1 cellular context compared by ENCODE assay signal in genomic region chr2:241641631-241642030, GRCh38.
TF ChIP-seq lines count a peak whose summit lies in the region.

No MANE protein-coding gene starts in this region.

TF ChIP-seq in HepG2, 621 proteins besides CTCF, POLR2A, EP300 and RAD21 (continued from another document and continues in another):
- no peak for TF ChIP-seq CBX2 (IDR thresholded peaks at IDR 0.05; ENCODE audit: low read depth, low read length)
- TF ChIP-seq CBX2 (CRISPR knock-in tag; IDR thresholded peaks at IDR 0.05; ENCODE audit: low read depth), result no peak
- TF ChIP-seq, protein P1, sequence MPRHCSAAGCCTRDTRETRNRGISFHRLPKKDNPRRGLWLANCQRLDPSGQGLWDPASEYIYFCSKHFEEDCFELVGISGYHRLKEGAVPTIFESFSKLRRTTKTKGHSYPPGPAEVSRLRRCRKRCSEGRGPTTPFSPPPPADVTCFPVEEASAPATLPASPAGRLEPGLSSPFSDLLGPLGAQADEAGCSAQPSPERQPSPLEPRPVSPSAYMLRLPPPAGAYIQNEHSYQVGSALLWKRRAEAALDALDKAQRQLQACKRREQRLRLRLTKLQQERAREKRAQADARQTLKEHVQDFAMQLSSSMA (CRISPR knock-in tag; IDR thresholded peaks at IDR 0.05), result no peak
- TF ChIP-seq ZFYVE20 (CRISPR knock-in tag; IDR thresholded peaks at IDR 0.05; ENCODE audit: borderline replicate concordance, low read depth), result no peak
- TF ChIP-seq, protein P2, sequence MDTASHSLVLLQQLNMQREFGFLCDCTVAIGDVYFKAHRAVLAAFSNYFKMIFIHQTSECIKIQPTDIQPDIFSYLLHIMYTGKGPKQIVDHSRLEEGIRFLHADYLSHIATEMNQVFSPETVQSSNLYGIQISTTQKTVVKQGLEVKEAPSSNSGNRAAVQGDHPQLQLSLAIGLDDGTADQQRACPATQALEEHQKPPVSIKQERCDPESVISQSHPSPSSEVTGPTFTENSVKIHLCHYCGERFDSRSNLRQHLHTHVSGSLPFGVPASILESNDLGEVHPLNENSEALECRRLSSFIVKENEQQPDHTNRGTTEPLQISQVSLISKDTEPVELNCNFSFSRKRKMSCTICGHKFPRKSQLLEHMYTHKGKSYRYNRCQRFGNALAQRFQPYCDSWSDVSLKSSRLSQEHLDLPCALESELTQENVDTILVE (CRISPR knock-in tag; IDR thresholded peaks at IDR 0.05), result no peak
- no peak for TF ChIP-seq ZMYM3 (CRISPR knock-in tag; IDR thresholded peaks at IDR 0.05)
- TF ChIP-seq TGIF2 (CRISPR knock-in tag; IDR thresholded peaks at IDR 0.05), result no peak
- TF ChIP-seq ZSCAN20 (CRISPR knock-in tag; IDR thresholded peaks at IDR 0.05; ENCODE audit: borderline replicate concordance), result no peak
- TF ChIP-seq KDM5B (CRISPR knock-in tag; IDR thresholded peaks at IDR 0.05; ENCODE audit: borderline replicate concordance), result peak; percentile 61; the same call in 1 of the 2 replicates
- TF ChIP-seq ELK4 (CRISPR knock-in tag; IDR thresholded peaks at IDR 0.05; ENCODE audit: borderline replicate concordance), result no peak
- peak; percentile 38; the same call in 1 of the 2 replicates for TF ChIP-seq NR2C2 (CRISPR knock-in tag; IDR thresholded peaks at IDR 0.05; ENCODE audit: borderline replicate concordance)
- TF ChIP-seq RFXANK (CRISPR knock-in tag; IDR thresholded peaks at IDR 0.05), result no peak
- TF ChIP-seq DMTF1 (CRISPR knock-in tag; IDR thresholded peaks at IDR 0.05), result no peak
- peak; percentile 98 for TF ChIP-seq TBX2 (CRISPR knock-in tag; IDR thresholded peaks at IDR 0.05; ENCODE audit: borderline replicate concordance)
- TF ChIP-seq ZNF558 (CRISPR knock-in tag; IDR thresholded peaks at IDR 0.05; ENCODE audit: borderline replicate concordance), result no peak
- peak; percentile 80; the same call in 1 of the 2 replicates for TF ChIP-seq RXRA (CRISPR knock-in tag; IDR thresholded peaks at IDR 0.05)
- TF ChIP-seq ZNF709 (CRISPR knock-in tag; IDR thresholded peaks at IDR 0.05), result no peak
- TF ChIP-seq ZSCAN5A (CRISPR knock-in tag; IDR thresholded peaks at IDR 0.05; ENCODE audit: borderline replicate concordance), result no peak
- no peak for TF ChIP-seq NFIB (CRISPR knock-in tag; IDR thresholded peaks at IDR 0.05; ENCODE audit: borderline replicate concordance)
- TF ChIP-seq, protein P3, sequence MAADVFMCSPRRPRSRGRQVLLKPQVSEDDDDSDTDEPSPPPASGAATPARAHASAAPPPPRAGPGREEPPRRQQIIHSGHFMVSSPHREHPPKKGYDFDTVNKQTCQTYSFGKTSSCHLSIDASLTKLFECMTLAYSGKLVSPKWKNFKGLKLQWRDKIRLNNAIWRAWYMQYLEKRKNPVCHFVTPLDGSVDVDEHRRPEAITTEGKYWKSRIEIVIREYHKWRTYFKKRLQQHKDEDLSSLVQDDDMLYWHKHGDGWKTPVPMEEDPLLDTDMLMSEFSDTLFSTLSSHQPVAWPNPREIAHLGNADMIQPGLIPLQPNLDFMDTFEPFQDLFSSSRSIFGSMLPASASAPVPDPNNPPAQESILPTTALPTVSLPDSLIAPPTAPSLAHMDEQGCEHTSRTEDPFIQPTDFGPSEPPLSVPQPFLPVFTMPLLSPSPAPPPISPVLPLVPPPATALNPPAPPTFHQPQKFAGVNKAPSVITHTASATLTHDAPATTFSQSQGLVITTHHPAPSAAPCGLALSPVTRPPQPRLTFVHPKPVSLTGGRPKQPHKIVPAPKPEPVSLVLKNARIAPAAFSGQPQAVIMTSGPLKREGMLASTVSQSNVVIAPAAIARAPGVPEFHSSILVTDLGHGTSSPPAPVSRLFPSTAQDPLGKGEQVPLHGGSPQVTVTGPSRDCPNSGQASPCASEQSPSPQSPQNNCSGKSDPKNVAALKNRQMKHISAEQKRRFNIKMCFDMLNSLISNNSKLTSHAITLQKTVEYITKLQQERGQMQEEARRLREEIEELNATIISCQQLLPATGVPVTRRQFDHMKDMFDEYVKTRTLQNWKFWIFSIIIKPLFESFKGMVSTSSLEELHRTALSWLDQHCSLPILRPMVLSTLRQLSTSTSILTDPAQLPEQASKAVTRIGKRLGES (CRISPR knock-in tag; IDR thresholded peaks at IDR 0.05; ENCODE audit: borderline replicate concordance), result no peak
- TF ChIP-seq ZNF567 (CRISPR knock-in tag; IDR thresholded peaks at IDR 0.05; ENCODE audit: borderline replicate concordance), result no peak
- TF ChIP-seq DMAP1 (CRISPR knock-in tag; IDR thresholded peaks at IDR 0.05), result no peak
- TF ChIP-seq ZBTB46 (CRISPR knock-in tag; IDR thresholded peaks at IDR 0.05; ENCODE audit: borderline replicate concordance), result no peak
- TF ChIP-seq NCOA1 (CRISPR knock-in tag; IDR thresholded peaks at IDR 0.05), result no peak
- TF ChIP-seq ZNF292 (CRISPR knock-in tag; IDR thresholded peaks at IDR 0.05; ENCODE audit: borderline replicate concordance, low read depth), result no peak
- no peak for TF ChIP-seq ZNF468 (CRISPR knock-in tag; IDR thresholded peaks at IDR 0.05)
- no peak for TF ChIP-seq HIVEP1 (CRISPR knock-in tag; IDR thresholded peaks at IDR 0.05)
- no peak for TF ChIP-seq NRL (CRISPR knock-in tag; IDR thresholded peaks at IDR 0.05; ENCODE audit: borderline replicate concordance)
- TF ChIP-seq, protein P4, sequence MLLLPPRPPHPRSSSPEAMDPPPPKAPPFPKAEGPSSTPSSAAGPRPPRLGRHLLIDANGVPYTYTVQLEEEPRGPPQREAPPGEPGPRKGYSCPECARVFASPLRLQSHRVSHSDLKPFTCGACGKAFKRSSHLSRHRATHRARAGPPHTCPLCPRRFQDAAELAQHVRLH (CRISPR knock-in tag; IDR thresholded peaks at IDR 0.05; ENCODE audit: borderline replicate concordance, low read depth), result no peak
- no peak for TF ChIP-seq YEATS4 (CRISPR knock-in tag; IDR thresholded peaks at IDR 0.05; ENCODE audit: borderline replicate concordance)
- no peak for TF ChIP-seq SRF (IDR thresholded peaks at IDR 0.05; ENCODE audit: low read depth, low read length)
- no peak for TF ChIP-seq ZSCAN29 (CRISPR knock-in tag; conservative IDR thresholded peaks at IDR 0.05)
- no peak for TF ChIP-seq KLF13 (CRISPR knock-in tag; IDR thresholded peaks at IDR 0.05)
- peak; percentile 53; the same call in 1 of the 2 replicates for TF ChIP-seq KMT2A (CRISPR knock-in tag; IDR thresholded peaks at IDR 0.05)
- no peak for TF ChIP-seq ZNF44 (CRISPR knock-in tag; IDR thresholded peaks at IDR 0.05)
- no peak for TF ChIP-seq ZNF672 (CRISPR knock-in tag; IDR thresholded peaks at IDR 0.05)
- no peak for TF ChIP-seq TMF1 (CRISPR knock-in tag; IDR thresholded peaks at IDR 0.05; ENCODE audit: low read depth)
- TF ChIP-seq ZNF510 (CRISPR knock-in tag; IDR thresholded peaks at IDR 0.05; ENCODE audit: low read depth), result no peak
- TF ChIP-seq FIP1L1 (IDR thresholded peaks at IDR 0.05; ENCODE audit: borderline replicate concordance, insufficient read depth, low read depth, low read length), result no peak
- 0 out of 2 replicates have a peak, but pooled peaks have one; percentile 46 for TF ChIP-seq ARNTL (CRISPR knock-in tag; IDR thresholded peaks at IDR 0.05)
- TF ChIP-seq MXI1 (IDR thresholded peaks at IDR 0.05; ENCODE audit: borderline replicate concordance, low read depth, low read length), result peak; percentile 24; the same call in 1 of the 3 replicates
- TF ChIP-seq ATF7-NPFF (CRISPR knock-in tag; IDR thresholded peaks at IDR 0.05; ENCODE audit: low read depth), result no peak
- TF ChIP-seq DRAP1 (CRISPR knock-in tag; IDR thresholded peaks at IDR 0.05), result no peak
- no peak for TF ChIP-seq ZNF530 (CRISPR knock-in tag; IDR thresholded peaks at IDR 0.05; ENCODE audit: low read depth)
- TF ChIP-seq SOX6 (IDR thresholded peaks at IDR 0.05), result no peak
- no peak for TF ChIP-seq SOX6 (CRISPR knock-in tag; IDR thresholded peaks at IDR 0.05)
- TF ChIP-seq, protein P5, sequence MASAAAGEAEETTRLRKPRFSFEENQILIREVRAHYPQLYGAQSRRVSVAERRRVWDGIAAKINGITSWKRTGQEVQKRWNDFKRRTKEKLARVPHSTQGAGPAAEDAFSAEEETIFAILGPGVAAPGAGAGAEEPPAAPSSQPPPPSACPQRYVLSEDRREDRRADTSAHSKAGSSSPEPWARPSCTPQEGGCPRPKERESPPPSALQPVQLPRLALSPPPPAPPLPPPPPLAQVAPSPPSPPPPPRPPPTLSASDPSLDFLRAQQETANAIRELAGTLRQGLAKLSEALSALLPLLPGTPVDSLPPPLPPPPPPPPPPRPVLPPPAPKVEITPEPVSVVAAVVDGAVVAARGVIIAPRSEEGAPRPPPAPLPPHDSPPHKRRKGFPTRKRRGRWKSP (CRISPR knock-in tag; IDR thresholded peaks at IDR 0.05), result no peak
- TF ChIP-seq, protein P6, sequence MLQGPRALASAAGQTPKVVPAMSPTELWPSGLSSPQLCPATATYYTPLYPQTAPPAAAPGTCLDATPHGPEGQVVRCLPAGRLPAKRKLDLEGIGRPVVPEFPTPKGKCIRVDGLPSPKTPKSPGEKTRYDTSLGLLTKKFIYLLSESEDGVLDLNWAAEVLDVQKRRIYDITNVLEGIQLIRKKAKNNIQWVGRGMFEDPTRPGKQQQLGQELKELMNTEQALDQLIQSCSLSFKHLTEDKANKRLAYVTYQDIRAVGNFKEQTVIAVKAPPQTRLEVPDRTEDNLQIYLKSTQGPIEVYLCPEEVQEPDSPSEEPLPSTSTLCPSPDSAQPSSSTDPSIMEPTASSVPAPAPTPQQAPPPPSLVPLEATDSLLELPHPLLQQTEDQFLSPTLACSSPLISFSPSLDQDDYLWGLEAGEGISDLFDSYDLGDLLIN (CRISPR knock-in tag; IDR thresholded peaks at IDR 0.05; ENCODE audit: borderline replicate concordance), result no peak
- TF ChIP-seq RXRB (CRISPR knock-in tag; IDR thresholded peaks at IDR 0.05; ENCODE audit: borderline replicate concordance), result peak; percentile 81
- no peak for TF ChIP-seq RBM22 (optimal IDR thresholded peaks at IDR 0.05; ENCODE audit: low read length)
- TF ChIP-seq PHF8 (CRISPR knock-in tag; IDR thresholded peaks at IDR 0.05), result no peak
- TF ChIP-seq NCOA2 (CRISPR knock-in tag; IDR thresholded peaks at IDR 0.05), result no peak
- TF ChIP-seq FOXM1 (CRISPR knock-in tag; IDR thresholded peaks at IDR 0.05), result no peak
- no peak for TF ChIP-seq ZNF761 (CRISPR knock-in tag; conservative IDR thresholded peaks at IDR 0.05)
- no peak for TF ChIP-seq TRIM24 (CRISPR knock-in tag; IDR thresholded peaks at IDR 0.05)
- TF ChIP-seq FOXA3 (CRISPR knock-in tag; IDR thresholded peaks at IDR 0.05), result no peak
- TF ChIP-seq SMAD1 (CRISPR knock-in tag; IDR thresholded peaks at IDR 0.05; ENCODE audit: borderline replicate concordance, low read depth), result no peak
- no peak for TF ChIP-seq ZNF773 (CRISPR knock-in tag; IDR thresholded peaks at IDR 0.05; ENCODE audit: borderline replicate concordance)
